In genomic region chr1:20430355-20431290, GRCh38 we compare ENCODE assay signal across 8 cellular contexts. TPM values are rescaled to one million over a fixed set of nuclear protein-coding genes. Genes with fewer than 3 reads are reported as not detected.
A peak's percentile ranks its signal among the peaks of the same experiment; 100 is the strongest.
DNase-seq lines count a peak whose midpoint lies in the region; ATAC-seq and TF ChIP-seq lines count a peak whose summit lies in the region.

No MANE protein-coding gene starts in this region.

- TF ChIP-seq CTCF in AG04450 (IDR thresholded peaks at IDR 0.05; ENCODE audit: low read depth, low read length) (peak; percentile 83), GM13977 (IDR thresholded peaks at IDR 0.05; ENCODE audit: extremely low read depth, insufficient read depth, missing control alignments) (peak; percentile 93), brain microvascular endothelial cell (IDR thresholded peaks at IDR 0.05; ENCODE audit: low read depth, low read length, missing control alignments) (peak; percentile 95), lung (IDR thresholded peaks at IDR 0.05; ENCODE audit: control extremely low read depth, extremely low read depth) (peak; percentile 1)

- 21 to 23% methylated on average over 16 of the region's 16 CpGs for whole genome bisulfite sequencing in lung, 2 donors

- ATAC-seq in SK-N-SH treated with all-trans-retinoic acid at 6 μM for 48 hours: peak; percentile 79
- no peak for ATAC-seq in lung (ENCODE audit: insufficient read depth, low FRiP score)
- ATAC-seq in GM18502 (IDR thresholded peaks at IDR 0.05; ENCODE audit: poor library complexity, unreplicated experiment): no peak
- no peak for ATAC-seq in GM18870 (IDR thresholded peaks at IDR 0.05; ENCODE audit: unreplicated experiment)

- CTCF ChIA-PET in AG04450 (lab: Charles Lee): interaction anchor here (0.5 to 2.7 kb wide), 18 partner anchors 8 to 258 kb away, joined by 3 to 10 read pairs (median 4); no protein-coding TSS in a partner anchor

- H3K9me3 ChIP-seq in AG04450 (ENCODE audit: control insufficient read depth, insufficient read depth, low read length) (no peaks in the 10 kb centered on the region), lung (ENCODE audit: control insufficient read depth in 2 of 2, insufficient read depth in 1 of 2, low read length in 1 of 2) (no peaks in the 10 kb centered on the region)

- H3K36me3 ChIP-seq in brain microvascular endothelial cell (replicated peaks) (no peaks in the 10 kb centered on the region), lung (ENCODE audit: control insufficient read depth in 2 of 2, insufficient read depth in 2 of 2, low read length in 2 of 2) (no peaks in the 10 kb centered on the region)

- H3K27ac ChIP-seq in AG04450 (ENCODE audit: low read depth, low read length) (no peak overlapping the region), brain microvascular endothelial cell (no peak overlapping the region), lung (ENCODE audit: low read depth in 1 of 2, low read length in 1 of 2) (no peak overlapping the region)

- no peaks in the 10 kb centered on the region for H3K4me1 ChIP-seq in lung (ENCODE audit: control insufficient read depth in 2 of 2, insufficient read depth in 2 of 2, low read length in 2 of 2)

- H3K4me3 ChIP-seq in AG04450 (ENCODE audit: low read depth, low read length): no peak overlapping the region
- no peak overlapping the region for H3K4me3 ChIP-seq in brain microvascular endothelial cell (ENCODE audit: low read depth, low read length)
- H3K4me3 ChIP-seq in lung: no peak overlapping the region

- DNase-seq in AG04450 (ENCODE audit: low read depth, low spot score): no peak
- peak; percentile 63 for DNase-seq in GM13977 (ENCODE audit: low spot score)
- DNase-seq in brain microvascular endothelial cell: no peak
- DNase-seq in lung (ENCODE audit: low spot score): no peak
- DNase-seq in superior temporal gyrus (ENCODE audit: extremely low spot score): peak; percentile 51

- in situ Hi-C loops in GM13977 (cut with MboI; ENCODE audit: low pct_unique_long_range_greater_than_20kb, low sequenced_read_pairs, unreplicated experiment): no loop called here
- in situ Hi-C loops in brain microvascular endothelial cell (cut with HindIII; ENCODE audit: low pct_ligation_motif_present, low sequenced_read_pairs): no loop called here

- POLR2A ChIA-PET in AG04450 (lab: Yijun Ruan, JAX): interaction anchor here (0.6 kb wide), 1 partner anchor 58 kb away, joined by 3 read pairs; no protein-coding TSS in a partner anchor

- peaks cover 7% of the 10 kb centered on the region for H3K27me3 ChIP-seq in AG04450 (ENCODE audit: control insufficient read depth, insufficient read depth, low read length)
- H3K27me3 ChIP-seq in brain microvascular endothelial cell (replicated peaks): no peaks in the 10 kb centered on the region
- no peaks in the 10 kb centered on the region for H3K27me3 ChIP-seq in lung (ENCODE audit: control insufficient read depth, insufficient read depth)

TF ChIP-seq in SK-N-SH treated with all-trans-retinoic acid at 6 μM for 48 hours, 23 proteins besides CTCF, POLR2A, EP300 and RAD21:
- TF ChIP-seq PPARA (CRISPR knock-in tag; IDR thresholded peaks at IDR 0.05; ENCODE audit: borderline replicate concordance) (no peak), ZNF8 (CRISPR knock-in tag; IDR thresholded peaks at IDR 0.05) (no peak), CREB5 (CRISPR knock-in tag; IDR thresholded peaks at IDR 0.05; ENCODE audit: low read depth) (no peak), PATZ1 (CRISPR knock-in tag; IDR thresholded peaks at IDR 0.05; ENCODE audit: borderline replicate concordance) (no peak), ARNTL (CRISPR knock-in tag; IDR thresholded peaks at IDR 0.05; ENCODE audit: borderline replicate concordance, low read depth) (no peak), TSHZ2 (CRISPR knock-in tag; IDR thresholded peaks at IDR 0.05) (no peak), BACH2 (CRISPR knock-in tag; IDR thresholded peaks at IDR 0.05; ENCODE audit: borderline replicate concordance) (no peak), TOX (CRISPR knock-in tag; IDR thresholded peaks at IDR 0.05; ENCODE audit: borderline replicate concordance) (no peak), ISL1 (CRISPR knock-in tag; IDR thresholded peaks at IDR 0.05) (no peak), ZC3H10 (CRISPR knock-in tag; IDR thresholded peaks at IDR 0.05) (no peak), RARB (CRISPR knock-in tag; IDR thresholded peaks at IDR 0.05) (no peak), CSDC2 (CRISPR knock-in tag; IDR thresholded peaks at IDR 0.05) (no peak), ESRRG (CRISPR knock-in tag; IDR thresholded peaks at IDR 0.05) (no peak), GLIS3 (CRISPR knock-in tag; IDR thresholded peaks at IDR 0.05) (no peak), ZNF565 (CRISPR knock-in tag; conservative IDR thresholded peaks at IDR 0.05; ENCODE audit: low read depth) (no peak), ZFP30 (CRISPR knock-in tag; IDR thresholded peaks at IDR 0.05) (no peak)

RNA-seq across cellular contexts. Expression of gene CAMK2N1, which starts 55.4 kb away (rescaled TPM):
- polyA plus RNA-seq in AG04450 (2011; rRNA removed) (62.8 and 83.1 TPM in 2 replicates), lung (10 to 100 TPM in 1 of 2 donors, 1 to 10 TPM in 1; 6.5 to 24.0 TPM)
- 15.7 and 19.8 TPM in 2 replicates for polyA minus RNA-seq in AG04450 (2011; rRNA and poly(A)+ RNA removed)
- total RNA-seq in lung: 10 to 100 TPM; 32.5 to 44.3 TPM

Comparison
In these comparisons a context has a peak if more than half of its experiments do, and no peak if none do; other contexts are left out.
1. DNase-seq: peak in GM13977 (single experiment) and superior temporal gyrus (single experiment); none in AG04450 (single experiment), brain microvascular endothelial cell (single experiment) and lung (single experiment).
2. CTCF ChIP-seq: peak in every context shown above with its lines; median percentile 95 in brain microvascular endothelial cell; 93 in GM13977; 83 in AG04450; 1 in lung.